Comparison of ENCODE assay signal across 21 cellular contexts in genomic region chr2:109450574-109451265, GRCh38.
A peak's percentile ranks its signal among the peaks of the same experiment; 100 is the strongest.
DNase-seq lines count a peak whose midpoint lies in the region; ATAC-seq and TF ChIP-seq lines count a peak whose summit lies in the region.
"Had no signal": no experiment of that assay in that cellular context is flagged by ENCODE, and none has a peak within 500 bp of the region (broad histone marks: within the 10 kb centered on the region; RNA-seq: fewer than 3 reads in every experiment).

No MANE protein-coding gene starts in this region.

- peaks cover 13 to 50% of the 10 kb centered on the region in 2 experiments; a peak in 3 of 4 replicates for H3K4me1 ChIP-seq in SK-N-SH (ENCODE audit: control insufficient read depth in 1 of 2, insufficient read depth in 2 of 2, low read depth in 1 of 2, low read length in 1 of 2)
- H3K4me1 ChIP-seq in neuronal stem cell (ENCODE audit: control insufficient read depth in 2 of 2, insufficient read depth in 1 of 2, low read depth in 1 of 2, low read length in 2 of 2): peaks cover 4 to 8% of the 10 kb centered on the region in 2 donors
- no peaks in the 10 kb centered on the region for H3K4me1 ChIP-seq in aorta (ENCODE audit: control insufficient read depth in 1 of 2, insufficient read depth in 2 of 2, low read length in 2 of 2)
- H3K4me1 ChIP-seq in colonic mucosa: no peaks in the 10 kb centered on the region

- peaks cover 0 to 1% of the 10 kb centered on the region in 2 experiments for H3K36me3 ChIP-seq in SK-N-SH (replicated peaks in 1 of 2; ENCODE audit: control insufficient read depth in 1 of 2, insufficient read depth in 2 of 2, low read length in 1 of 2)
- H3K36me3 ChIP-seq in neuronal stem cell (replicated peaks in 1 of 2; ENCODE audit: control insufficient read depth in 2 of 2, insufficient read depth in 2 of 2, low read length in 2 of 2): no peaks in the 10 kb centered on the region
- H3K36me3 ChIP-seq in aorta (ENCODE audit: control insufficient read depth in 1 of 2, insufficient read depth in 2 of 2, low read length in 1 of 2): no peaks in the 10 kb centered on the region
- no peaks in the 10 kb centered on the region for H3K36me3 ChIP-seq in colonic mucosa

- peak; percentile 36 for DNase-seq in SK-N-SH
- peak; percentile 13 for DNase-seq in fibroblast of mammary gland (ENCODE audit: low read depth)
- no peak for DNase-seq in neuronal stem cell (ENCODE audit: low spot score)
- DNase-seq in aorta: peak in 1 of 2 donors; percentile 85
- DNase-seq in colonic mucosa: no peak
- DNase-seq: activated CD4-positive, CD25-positive, alpha-beta regulatory T cell treated with anti-CD3 and anti-CD28 coated beads, Interleukin-2, amount 50 U/mL, for 72 hours; central memory CD4-positive, alpha-beta T cell; foreskin fibroblast; GF-D8; NCI-H1092 treated with DMSO at 0.1 percent for 48 hours; NCI-H69; occipital lobe; stimulated activated CD4-positive, alpha-beta T cell treated with anti-CD3 and anti-CD28 coated beads, Interleukin-4, amount 100 ng/mL, for 1 hour; T-helper 9 cell had no signal

- no peak overlapping the region for H3K23ac ChIP-seq in neuronal stem cell (ENCODE audit: low read depth, low read length, poor library complexity)

- H3K18ac ChIP-seq in neuronal stem cell (ENCODE audit: low read length): peak overlapping the region; percentile 17

- H3K79me2 ChIP-seq in SK-N-SH (ENCODE audit: insufficient read depth): no peaks in the 10 kb centered on the region

- H4K20me1 ChIP-seq in SK-N-SH (ENCODE audit: insufficient read depth): no peaks in the 10 kb centered on the region
- H4K20me1 ChIP-seq: BLaER1 had no signal

- H4K8ac ChIP-seq in neuronal stem cell (ENCODE audit: low read depth, low read length): no peak overlapping the region

- H3K27ac ChIP-seq in SK-N-SH (ENCODE audit: low read depth in 2 of 2, low read length in 1 of 2) (peak overlapping the region in 1 of 2 experiments; percentile 28; a peak in 1 of 4 replicates), neuronal stem cell (replicated peaks; ENCODE audit: low read length) (no peak overlapping the region), aorta (ENCODE audit: low read depth in 1 of 2, low read length in 2 of 2) (peak overlapping the region in 1 of 2 donors; percentile 41), colonic mucosa (no peak overlapping the region)
- H3K27ac ChIP-seq: 22Rv1, SJSA1 had no signal

- H3K4ac ChIP-seq in neuronal stem cell (ENCODE audit: low read length): no peak overlapping the region

- H2AFZ ChIP-seq in SK-N-SH (ENCODE audit: low read depth): no peak overlapping the region
- H2AFZ ChIP-seq in neuronal stem cell (ENCODE audit: low read length): no peak overlapping the region

- TF ChIP-seq RAD21 in SK-N-SH (IDR thresholded peaks at IDR 0.05; ENCODE audit: low read length): no peak

- H3K4me2 ChIP-seq in SK-N-SH: no peak overlapping the region
- no peak overlapping the region for H3K4me2 ChIP-seq in neuronal stem cell (ENCODE audit: insufficient read depth, low read length, poor library complexity, severe bottlenecking)

- TF ChIP-seq CTCF in SK-N-SH (IDR thresholded peaks at IDR 0.05) (no peak), fibroblast of mammary gland (conservative IDR thresholded peaks at IDR 0.05; ENCODE audit: control insufficient read depth, insufficient read depth, low read depth, low read length) (no peak), colonic mucosa (IDR thresholded peaks at IDR 0.05) (no peak)

- H2BK12ac ChIP-seq in neuronal stem cell (ENCODE audit: low read length): no peak overlapping the region

- H3K4me3 ChIP-seq in SK-N-SH (ENCODE audit: low read depth in 2 of 2, low read length in 1 of 2): no peak overlapping the region
- no peak overlapping the region for H3K4me3 ChIP-seq in fibroblast of mammary gland (ENCODE audit: control insufficient read depth, low read depth, low read length)
- no peak overlapping the region for H3K4me3 ChIP-seq in neuronal stem cell (ENCODE audit: low read length in 2 of 2)
- no peak overlapping the region for H3K4me3 ChIP-seq in aorta (ENCODE audit: low read length in 2 of 2)
- H3K4me3 ChIP-seq in colonic mucosa: no peak overlapping the region
- H3K4me3 ChIP-seq: BLaER1, GM12878, SJSA1 had no signal

- no peak overlapping the region for H4K91ac ChIP-seq in neuronal stem cell (ENCODE audit: low read depth, low read length, poor library complexity)

- no peaks in the 10 kb centered on the region for H3K9me2 ChIP-seq in SK-N-SH

- CTCF ChIA-PET in SK-N-SH (lab: Yijun Ruan, JAX): no interaction called here

- H3K9ac ChIP-seq in SK-N-SH: no peak overlapping the region
- H3K9ac ChIP-seq in neuronal stem cell (ENCODE audit: low read depth, low read length, poor library complexity): no peak overlapping the region
- no peak overlapping the region for H3K9ac ChIP-seq in colonic mucosa (ENCODE audit: low read depth in 2 of 2, low read length in 2 of 2)
- H3K9ac ChIP-seq: BLaER1 had no signal

- no peaks in the 10 kb centered on the region for H3K9me3 ChIP-seq in SK-N-SH
- H3K9me3 ChIP-seq in neuronal stem cell (replicated peaks in 1 of 2; ENCODE audit: control insufficient read depth in 2 of 2, insufficient read depth in 1 of 2, low read depth in 1 of 2, low read length in 2 of 2): peaks cover 0 to 2% of the 10 kb centered on the region in 2 donors
- no peaks in the 10 kb centered on the region for H3K9me3 ChIP-seq in aorta (ENCODE audit: control insufficient read depth, low read length)
- no peaks in the 10 kb centered on the region for H3K9me3 ChIP-seq in colonic mucosa
- H3K9me3 ChIP-seq: BLaER1, SJSA1 had no signal

- H2BK5ac ChIP-seq in neuronal stem cell (ENCODE audit: low read length): no peak overlapping the region

- no peaks in the 10 kb centered on the region for H3K79me1 ChIP-seq in neuronal stem cell (ENCODE audit: low read depth, low read length)

- peaks cover 13% of the 10 kb centered on the region for H3F3A ChIP-seq in SK-N-SH (replicated peaks; ENCODE audit: insufficient read depth)

- no peak overlapping the region for H2AK5ac ChIP-seq in neuronal stem cell (ENCODE audit: low read depth, low read length)

- intact Hi-C loops in aorta (cut with DNase I): loop anchor here in 1 of 2 donors (5.0 kb wide), 1 partner anchor 42 kb away; no protein-coding TSS in a partner anchor
- intact Hi-C loops in colonic mucosa (cut with DNase I): no loop called here

- 71% methylated on average over 9 of the region's 12 CpGs for WGBS in SK-N-SH (ENCODE audit: low lambda C conversion rate)
- no CpG with 5 or more reads among the region's 12 CpGs for WGBS in neuronal stem cell (ENCODE audit: extremely low coverage in 2 of 2, insufficient read length in 2 of 2, insufficient replicate concordance in 1 of 2), 2 donors
- 9 to 16% methylated on average over 12 of the region's 12 CpGs for WGBS in aorta, 2 donors

- H3K27me3 ChIP-seq in SK-N-SH (ENCODE audit: insufficient read depth) (no peaks in the 10 kb centered on the region), neuronal stem cell (ENCODE audit: control insufficient read depth in 3 of 3, insufficient read depth in 3 of 3, low read depth in 1 of 3, low read length in 3 of 3) (no peaks in the 10 kb centered on the region), aorta (ENCODE audit: control insufficient read depth in 1 of 2, insufficient read depth in 2 of 2, low read length in 1 of 2) (no peaks in the 10 kb centered on the region), colonic mucosa (no peaks in the 10 kb centered on the region)
- H3K27me3 ChIP-seq: BLaER1, SJSA1 had no signal

- TF ChIP-seq EP300 in SK-N-SH (IDR thresholded peaks at IDR 0.05; ENCODE audit: borderline replicate concordance in 1 of 2, low read depth in 1 of 2, low read length in 1 of 2): no peak

- no peak overlapping the region for H2BK15ac ChIP-seq in neuronal stem cell (ENCODE audit: low read length)

- H3K14ac ChIP-seq in neuronal stem cell (ENCODE audit: low read length): no peak overlapping the region

- ATAC-seq in SK-N-SH treated with all-trans-retinoic acid at 6 μM for 48 hours: no peak
- ATAC-seq in aorta (ENCODE audit: low FRiP score): peak; percentile 39
- ATAC-seq in GM19328 (IDR thresholded peaks at IDR 0.05; ENCODE audit: unreplicated experiment): no peak
- no peak for ATAC-seq in HG02870 (IDR thresholded peaks at IDR 0.05; ENCODE audit: unreplicated experiment)
- ATAC-seq: GM12878 had no signal

- POLR2A ChIA-PET in SK-N-SH (lab: Yijun Ruan, JAX): no interaction called here

- no peak overlapping the region for H2BK120ac ChIP-seq in neuronal stem cell (ENCODE audit: low read depth, low read length)

TF ChIP-seq in SK-N-SH, 30 proteins besides CTCF, POLR2A, EP300 and RAD21 (continues in another document):
- TF ChIP-seq TEAD4 (IDR thresholded peaks at IDR 0.05; ENCODE audit: borderline replicate concordance, insufficient read depth) (no peak), FOXM1 (IDR thresholded peaks at IDR 0.05; ENCODE audit: low read depth) (no peak), SMC3 (IDR thresholded peaks at IDR 0.05; ENCODE audit: low read depth, low read length) (no peak), RFX5 (IDR thresholded peaks at IDR 0.05; ENCODE audit: low read length) (no peak), IRF3 (IDR thresholded peaks at IDR 0.05; ENCODE audit: low read depth, low read length) (no peak), NRF1 (IDR thresholded peaks at IDR 0.05; ENCODE audit: low read depth, low read length) (no peak)

TF ChIP-seq in SK-N-SH treated with all-trans-retinoic acid at 6 μM for 48 hours, 23 proteins besides CTCF, POLR2A, EP300 and RAD21:
- TF ChIP-seq ZNF70 (CRISPR knock-in tag; IDR thresholded peaks at IDR 0.05): no peak
- TF ChIP-seq BACH2 (CRISPR knock-in tag; IDR thresholded peaks at IDR 0.05; ENCODE audit: borderline replicate concordance): no peak
- no peak for TF ChIP-seq GLIS3 (CRISPR knock-in tag; IDR thresholded peaks at IDR 0.05)
- TF ChIP-seq ZFP3 (CRISPR knock-in tag; IDR thresholded peaks at IDR 0.05): no peak
- TF ChIP-seq ISL1 (CRISPR knock-in tag; IDR thresholded peaks at IDR 0.05): no peak
TF ChIP-seq in SK-N-SH treated with all-trans-retinoic acid at 6 μM for 48 hours: peak in this region for 0.

Comparison
In these comparisons a context has a peak if more than half of its experiments do, and no peak if none do; other contexts are left out.
1. DNase-seq: peak in SK-N-SH (single experiment) and fibroblast of mammary gland (single experiment); none in neuronal stem cell (single experiment) and colonic mucosa (single experiment).